19 cellular contexts compared by ENCODE assay signal in genomic region chr6:16031278-16031981, GRCh38.
"Had no signal": no experiment of that assay in that cellular context is flagged by ENCODE, and none has a peak within 500 bp of the region (broad histone marks: within the 10 kb centered on the region; RNA-seq: fewer than 3 reads in every experiment).

No MANE protein-coding gene starts in this region.

- H3K27ac ChIP-seq: brain microvascular endothelial cell, foreskin keratinocyte, lower lobe of right lung, ovary, spleen, upper lobe of left lung had no signal

- H3K36me3 ChIP-seq: brain microvascular endothelial cell, lower lobe of right lung, ovary, spleen, upper lobe of left lung had no signal

- H3K4me3 ChIP-seq: lower lobe of right lung, ovary, spleen, upper lobe of left lung had no signal

- ATAC-seq: foreskin keratinocyte; left colon; lower lobe of right lung; sciatic nerve; stimulated activated naive CD8-positive, alpha-beta T cell treated with anti-CD3 and anti-CD28 coated beads, Interleukin-15, amount 100 ng/mL, for 72 hours had no signal

- H3K27me3 ChIP-seq: brain microvascular endothelial cell, ovary, spleen, upper lobe of left lung had no signal

- H3K4me1 ChIP-seq: foreskin keratinocyte, lower lobe of right lung, spleen, upper lobe of left lung had no signal

- H3K9me3 ChIP-seq: lower lobe of right lung, ovary, upper lobe of left lung had no signal

- DNase-seq: activated CD4-positive, alpha-beta T cell treated with anti-CD3 and anti-CD28 coated beads, Interleukin-2, amount 50 U/mL, for 1 hour; activated CD8-positive, alpha-beta memory T cell treated with anti-CD3 and anti-CD28 coated beads for 24 hours; activated naive CD8-positive, alpha-beta T cell treated with anti-CD3 and anti-CD28 coated beads, Interleukin-2, amount 10 ng/mL, durations not matched to agents 7 days and 5 days; anterior cingulate cortex; brain microvascular endothelial cell; cerebellar nuclear complex; effector CD8-positive, alpha-beta T cell; foreskin keratinocyte; head of caudate nucleus; left colon; lower lobe of right lung; nephron progenitor cell; ovary; spleen; stimulated activated naive CD8-positive, alpha-beta T cell treated with anti-CD3 and anti-CD28 coated beads, Interleukin-15, amount 100 ng/mL, for 72 hours; upper lobe of left lung had no signal

- FAIRE-seq: endothelial cell of umbilical vein, islet of Langerhans had no signal
